8 cellular contexts compared by ENCODE assay signal in the genomic region with DNA sequence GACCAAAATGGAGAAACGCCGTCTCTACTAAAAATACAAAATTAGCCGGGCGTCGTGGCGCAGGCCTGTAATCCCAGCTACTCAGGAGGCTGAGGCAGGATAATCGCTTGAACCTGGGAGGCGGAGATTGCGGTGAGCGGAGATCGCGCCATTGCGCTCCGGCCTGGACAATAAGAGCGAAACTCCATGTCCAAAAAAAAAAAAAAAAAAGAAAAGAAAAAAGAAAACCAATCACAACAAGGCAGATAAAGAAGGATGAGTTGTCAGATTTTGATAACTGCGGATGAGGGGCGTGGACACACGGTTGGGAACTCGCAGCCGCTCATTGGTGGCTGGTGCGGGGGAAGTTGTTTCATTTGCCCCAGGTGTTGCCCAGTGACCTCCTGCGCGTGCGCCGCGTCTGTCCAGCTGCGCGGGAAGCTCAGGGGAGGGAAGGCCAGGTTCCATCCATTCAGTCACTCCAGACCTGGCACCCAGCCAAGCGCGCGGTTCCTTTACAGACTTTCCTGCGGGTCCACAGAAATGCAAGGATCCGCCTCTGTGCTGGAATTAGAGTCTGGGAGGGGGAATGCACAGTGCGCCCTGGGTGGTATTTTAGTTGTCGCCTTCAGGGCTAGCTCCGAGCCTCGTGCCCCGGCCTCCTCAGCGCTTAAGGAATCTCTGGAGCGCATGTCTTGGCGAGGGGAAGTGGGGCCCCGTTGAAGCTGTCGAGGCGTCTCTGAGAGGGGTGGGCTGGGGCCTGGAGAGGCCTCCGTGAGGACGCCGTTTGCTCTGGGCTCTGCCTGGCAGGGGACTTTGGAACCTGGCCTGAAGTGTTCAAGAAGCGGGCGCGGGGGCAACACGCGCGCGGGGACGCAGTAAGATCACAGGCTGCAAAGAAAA. TPM values are rescaled to one million over a fixed set of nuclear protein-coding genes. Genes with fewer than 3 reads are reported as not detected.
DNase-seq lines count a peak whose midpoint lies in the region; ATAC-seq and TF ChIP-seq lines count a peak whose summit lies in the region.

No MANE protein-coding gene starts in this region.

- peaks cover 2% of the 10 kb centered on the region for H3K36me3 Mint-ChIP-seq in activated CD4-positive, alpha-beta T cell treated with anti-CD3 and anti-CD28 coated beads for 36 hours (ENCODE audit: low read depth)

- peak; percentile 12 for ATAC-seq in activated CD4-positive, alpha-beta T cell treated with anti-CD3 and anti-CD28 coated beads for 36 hours
- ATAC-seq in HG03521 (IDR thresholded peaks at IDR 0.05; ENCODE audit: unreplicated experiment), result no peak

- peak overlapping the region; percentile 90 for H3K27ac Mint-ChIP-seq in activated CD4-positive, alpha-beta T cell treated with anti-CD3 and anti-CD28 coated beads for 36 hours

- CTCF ChIA-PET in activated CD4-positive, alpha-beta T cell treated with anti-CD3 and anti-CD28 coated beads for 36 hours (lab: Charles Lee), result interaction anchor here (1.4 to 1.5 kb wide), 2 partner anchors 16 to 19 kb away, joined by 4 to 7 read pairs; no protein-coding TSS in a partner anchor

- peak overlapping the region; percentile 87 for H3K27ac ChIP-seq in WERI-Rb-1
- peak overlapping the region; percentile 85 for H3K27ac ChIP-seq in duodenal mucosa (ENCODE audit: low read depth, low read length)
- H3K27ac ChIP-seq in temporal lobe (ENCODE audit: low read depth, low read length), result peak overlapping the region; percentile 21

- TF ChIP-seq CTCF in NB4 (IDR thresholded peaks at IDR 0.05; ENCODE audit: low read depth, low read length) (no peak), WERI-Rb-1 (IDR thresholded peaks at IDR 0.05; ENCODE audit: low read depth, low read length) (no peak)

- peak overlapping the region; percentile 79 for H3K4me3 Mint-ChIP-seq in activated CD4-positive, alpha-beta T cell treated with anti-CD3 and anti-CD28 coated beads for 36 hours

- H3K4me3 ChIP-seq in NB4 (ENCODE audit: low read depth, low read length) (peak overlapping the region; percentile 63), WERI-Rb-1 (ENCODE audit: low read depth, low read length) (peak overlapping the region; percentile 68), duodenal mucosa (ENCODE audit: low read depth in 1 of 2, low read length in 2 of 2) (peak overlapping the region; percentile 79 to 81)

- no peaks in the 10 kb centered on the region for H3K9me3 Mint-ChIP-seq in activated CD4-positive, alpha-beta T cell treated with anti-CD3 and anti-CD28 coated beads for 36 hours (ENCODE audit: low read depth)

- H3K36me3 ChIP-seq in WERI-Rb-1 (peaks cover 15% of the 10 kb centered on the region), duodenal mucosa (ENCODE audit: control insufficient read depth in 1 of 2, insufficient read depth in 2 of 2, low read length in 2 of 2) (peaks cover 0 to 17% of the 10 kb centered on the region in 2 donors)

- POLR2A ChIA-PET in activated CD4-positive, alpha-beta T cell treated with anti-CD3 and anti-CD28 coated beads for 36 hours (lab: Charles Lee), result interaction anchor here (0.6 to 0.8 kb wide), 2 partner anchors 18 to 69 kb away, joined by 4 to 5 read pairs; a partner anchor contains a TSS

- H3K27me3 Mint-ChIP-seq in activated CD4-positive, alpha-beta T cell treated with anti-CD3 and anti-CD28 coated beads for 36 hours, result no peaks in the 10 kb centered on the region

- intact Hi-C loops in activated CD4-positive, alpha-beta T cell treated with anti-CD3 and anti-CD28 coated beads for 36 hours (cut with DNase I, micrococcal nuclease), result loop anchor here in 1 of 2 experiments (1.0 to 2.0 kb wide), 2 partner anchors 8 to 354 kb away; a partner anchor contains a TSS

- no peak for TF ChIP-seq POLR2A in NB4 (IDR thresholded peaks at IDR 0.05; ENCODE audit: extremely low read depth, insufficient read length)

- peaks cover 26% of the 10 kb centered on the region for H3K4me1 Mint-ChIP-seq in activated CD4-positive, alpha-beta T cell treated with anti-CD3 and anti-CD28 coated beads for 36 hours

- H3K9me3 ChIP-seq in WERI-Rb-1 (ENCODE audit: severe bottlenecking), result no peaks in the 10 kb centered on the region
- H3K9me3 ChIP-seq in duodenal mucosa (ENCODE audit: control insufficient read depth in 1 of 2, low read length in 2 of 2), result no peaks in the 10 kb centered on the region

- H3K4me1 ChIP-seq in duodenal mucosa (ENCODE audit: control insufficient read depth in 1 of 2, insufficient read depth in 2 of 2, low read length in 2 of 2), result peaks cover 38 to 45% of the 10 kb centered on the region in 2 donors

- peak overlapping the region; percentile 76 to 79 for H3K9ac ChIP-seq in duodenal mucosa (ENCODE audit: low read depth in 1 of 2, low read length in 2 of 2)

- H3K27me3 ChIP-seq in WERI-Rb-1 (ENCODE audit: insufficient read depth, low read depth, severe bottlenecking) (no peaks in the 10 kb centered on the region), duodenal mucosa (ENCODE audit: control insufficient read depth in 1 of 2, insufficient read depth in 2 of 2, low read length in 2 of 2) (peaks cover 0 to 4% of the 10 kb centered on the region in 2 donors)

- peak; percentile 71 for DNase-seq in activated CD4-positive, alpha-beta T cell treated with anti-CD3 and anti-CD28 coated beads for 36 hours
- DNase-seq in activated CD4-positive, alpha-beta T cell treated with anti-CD3 and anti-CD28 coated beads for 1 hour, result no peak
- DNase-seq in NB4 (ENCODE audit: low read depth), result no peak
- peak; percentile 71 for DNase-seq in WERI-Rb-1
- peak; percentile 49 to 89 for DNase-seq in lung microvascular endothelial cell (ENCODE audit: low read depth in 2 of 2)

RNA-seq across cellular contexts. Expression of a gene that starts 0.7 kb away (rescaled TPM):
- 10 to 100 TPM; 32.8 to 41.1 TPM for total RNA-seq in activated CD4-positive, alpha-beta T cell treated with anti-CD3 and anti-CD28 coated beads for 36 hours
- total RNA-seq in lung microvascular endothelial cell (17.5 and 20.7 TPM in 2 replicates), temporal lobe (4.7 TPM)

RNA-seq across cellular contexts. Expression of a gene that starts 6.6 kb away (rescaled TPM):
- total RNA-seq in activated CD4-positive, alpha-beta T cell treated with anti-CD3 and anti-CD28 coated beads for 36 hours, result under 1 TPM; 0.58 to 0.80 TPM
- total RNA-seq in lung microvascular endothelial cell (0.22 and 0.40 TPM in 2 replicates), temporal lobe (not detected)

RNA-seq across cellular contexts. Expression of a gene that starts 8.1 kb away (rescaled TPM):
- 10 to 100 TPM; 12.3 to 18.8 TPM for total RNA-seq in activated CD4-positive, alpha-beta T cell treated with anti-CD3 and anti-CD28 coated beads for 36 hours
- 14.2 and 28.6 TPM in 2 replicates for total RNA-seq in lung microvascular endothelial cell
- total RNA-seq in temporal lobe, result 14.8 TPM

RNA-seq across cellular contexts. Expression of a gene that starts 43.7 kb away (rescaled TPM):
- total RNA-seq in activated CD4-positive, alpha-beta T cell treated with anti-CD3 and anti-CD28 coated beads for 36 hours, result 10 to 100 TPM; 27.5 to 33.7 TPM
- total RNA-seq in lung microvascular endothelial cell (18.1 and 21.4 TPM in 2 replicates), temporal lobe (14.5 TPM)

RNA-seq across cellular contexts. Expression of a gene that starts 44.1 kb away (rescaled TPM):
- total RNA-seq in activated CD4-positive, alpha-beta T cell treated with anti-CD3 and anti-CD28 coated beads for 36 hours, result 10 to 100 TPM; 41.5 to 43.6 TPM
- total RNA-seq in lung microvascular endothelial cell (13.5 and 14.3 TPM in 2 replicates), temporal lobe (14.0 TPM)

Comparison
In these comparisons a context has a peak if more than half of its experiments do, and no peak if none do; other contexts are left out.
1. DNase-seq: peak in activated CD4-positive, alpha-beta T cell treated with anti-CD3 and anti-CD28 coated beads for 36 hours (single experiment), WERI-Rb-1 (single experiment) and lung microvascular endothelial cell (2 of 2); none in activated CD4-positive, alpha-beta T cell treated with anti-CD3 and anti-CD28 coated beads for 1 hour (single experiment) and NB4 (single experiment).
2. H3K27ac ChIP-seq: peak in every context shown above with its lines; median percentile 87 in WERI-Rb-1; 85 in duodenal mucosa; 21 in temporal lobe.
3. Peak in every context shown above with its lines, with median percentiles within 50 percentile points of each other: H3K4me3 ChIP-seq.